ENCODE assay signal across 20 cellular contexts in the genomic region with DNA sequence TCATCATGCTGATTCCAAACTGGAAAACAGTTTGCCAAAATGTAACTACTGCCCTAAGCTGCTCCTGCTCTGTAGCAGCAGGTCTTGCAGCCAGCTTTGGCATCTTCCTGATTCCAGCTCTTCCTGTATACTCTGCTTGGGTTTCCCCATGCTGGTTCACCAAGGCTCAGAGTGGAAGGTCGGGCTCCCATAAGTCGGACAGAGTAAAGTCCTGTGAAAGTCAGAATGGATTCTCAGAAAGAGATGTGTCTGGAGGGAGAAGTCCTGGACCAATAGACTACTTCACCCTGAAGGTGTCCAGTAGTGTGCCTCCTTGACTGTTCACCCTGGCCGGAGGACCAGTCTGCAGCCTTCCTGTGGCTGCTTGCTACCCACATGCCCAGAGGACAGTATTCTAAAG.
A peak's percentile ranks its signal among the peaks of the same experiment; 100 is the strongest.
DNase-seq lines count a peak whose midpoint lies in the region; ATAC-seq, FAIRE-seq and TF ChIP-seq lines count a peak whose summit lies in the region.
"Had no signal": no experiment of that assay in that cellular context is flagged by ENCODE, and none has a peak within 500 bp of the region (broad histone marks: within the 10 kb centered on the region; RNA-seq: fewer than 3 reads in every experiment).

No MANE protein-coding gene starts in this region.

- H3K9me3 ChIP-seq in left ventricle myocardium inferior (replicated peaks), result no peaks in the 10 kb centered on the region
- H3K9me3 ChIP-seq in pancreas, result no peaks in the 10 kb centered on the region
- H3K9me3 ChIP-seq: Caco-2 had no signal

- TF ChIP-seq CTCF in left ventricle myocardium inferior (IDR thresholded peaks at IDR 0.05; ENCODE audit: borderline replicate concordance) (no peak), nephron (IDR thresholded peaks at IDR 0.05; ENCODE audit: unreplicated experiment in 3 of 3) (no peak), pancreas (IDR thresholded peaks at IDR 0.05) (no peak)

- ATAC-seq in pancreas, result no peak
- ATAC-seq: CD8-positive, alpha-beta T cell; GM23338 had no signal

- H3K27ac ChIP-seq in left ventricle myocardium inferior (replicated peaks), result no peak overlapping the region
- H3K27ac ChIP-seq in pancreas, result no peak overlapping the region
- H3K27ac ChIP-seq: 22Rv1, BLaER1, C4-2B had no signal

- H3K4me3 Mint-ChIP-seq in nephron, result no peak overlapping the region
- H3K4me3 Mint-ChIP-seq: B cell; CD4-positive, CD25-positive, alpha-beta regulatory T cell; CD8-positive, alpha-beta T cell; GM23338 had no signal

- no peak for FAIRE-seq in pancreas (lab: Jason Lieb, UNC)
- FAIRE-seq: A204.1, GM12891, GM18507 had no signal

- intact Hi-C loops in cardiac septum (cut with DNase I) (no loop called here), left ventricle myocardium inferior (cut with micrococcal nuclease) (no loop called here), pancreas (cut with DNase I) (no loop called here)

- no peaks in the 10 kb centered on the region for H3K36me3 Mint-ChIP-seq in nephron (ENCODE audit: low read depth)
- H3K36me3 Mint-ChIP-seq: CD4-positive, CD25-positive, alpha-beta regulatory T cell; CD8-positive, alpha-beta T cell had no signal

- H3K4me1 Mint-ChIP-seq in nephron, result peaks cover 21% of the 10 kb centered on the region
- H3K4me1 Mint-ChIP-seq: B cell; CD4-positive, CD25-positive, alpha-beta regulatory T cell; GM23338 had no signal

- no peak overlapping the region for H3K4me3 ChIP-seq in left ventricle myocardium inferior
- H3K4me3 ChIP-seq in pancreas, result no peak overlapping the region
- H3K4me3 ChIP-seq: BLaER1, GM23338 had no signal

- H3K4me1 ChIP-seq in left ventricle myocardium inferior (no peaks in the 10 kb centered on the region), pancreas (no peaks in the 10 kb centered on the region)
- H3K4me1 ChIP-seq: BLaER1, Caco-2 had no signal

- DNase-seq in DMS53 (lab: John Stamatoyannopoulos, UW) (peak; percentile 36), DMS53 treated with DMSO at 0.1 percent for 48 hours (lab: John Stamatoyannopoulos, UW; ENCODE audit: unreplicated experiment) (no peak), cardiac septum (ENCODE audit: low spot score) (peak; percentile 20), left ventricle myocardium inferior (no peak), pancreas (no peak)
- DNase-seq: CD4-positive, CD25-positive, alpha-beta regulatory T cell; CD8-positive, alpha-beta T cell; GF-D8; H7; HCEC 1CT had no signal

- H3K27me3 ChIP-seq in left ventricle myocardium inferior (ENCODE audit: low read depth), result no peaks in the 10 kb centered on the region
- H3K27me3 ChIP-seq in pancreas, result no peaks in the 10 kb centered on the region
- H3K27me3 ChIP-seq: BLaER1 had no signal

- WGBS in pancreas, 2 donors, result 91 to 98% methylated on average over 3 of the region's 3 CpGs

- H3K27me3 Mint-ChIP-seq in nephron (ENCODE audit: low read depth), result peaks cover 9% of the 10 kb centered on the region

- no peaks in the 10 kb centered on the region for H3K9me3 Mint-ChIP-seq in nephron

- peak overlapping the region in 2 of 3 experiments; percentile 82 to 93 for H3K27ac Mint-ChIP-seq in nephron
- H3K27ac Mint-ChIP-seq: B cell; CD4-positive, CD25-positive, alpha-beta regulatory T cell; CD8-positive, alpha-beta T cell; GM23338 had no signal

- H3K36me3 ChIP-seq in left ventricle myocardium inferior (no peaks in the 10 kb centered on the region), pancreas (no peaks in the 10 kb centered on the region)
- H3K36me3 ChIP-seq: BLaER1 had no signal

Comparison
In these comparisons a context has a peak if more than half of its experiments do, and no peak if none do; other contexts are left out.
1. DNase-seq: peak in DMS53 (single experiment) and cardiac septum (single experiment); none in DMS53 treated with DMSO at 0.1 percent for 48 hours (single experiment), left ventricle myocardium inferior (single experiment) and pancreas (0 of 6).